Comparison of ENCODE assay signal across 1 cellular context in genomic region chr6:11918021-11918738, GRCh38.
TF ChIP-seq lines count a peak whose summit lies in the region.

No MANE protein-coding gene starts in this region.

TF ChIP-seq in HEK293, 187 proteins besides CTCF, POLR2A, EP300 and RAD21 (continued from another document and continues in another):
- no peak for TF ChIP-seq ZBTB49 (tag by site-specific recombination; IDR thresholded peaks at IDR 0.05; ENCODE audit: low read depth)
- peak; percentile 75 for TF ChIP-seq ZNF366 (tag by site-specific recombination; conservative IDR thresholded peaks at IDR 0.05)
- no peak for TF ChIP-seq KLF7 (tag by site-specific recombination; IDR thresholded peaks at IDR 0.05; ENCODE audit: borderline replicate concordance)
- no peak for TF ChIP-seq ZNF211 (tag by site-specific recombination; IDR thresholded peaks at IDR 0.05; ENCODE audit: low read depth)
- peak; percentile 77; the same call in 1 of the 2 replicates for TF ChIP-seq ZNF692 (tag by site-specific recombination; IDR thresholded peaks at IDR 0.05)
- TF ChIP-seq ZNF624 (tag by site-specific recombination; IDR thresholded peaks at IDR 0.05) = no peak
- no peak for TF ChIP-seq SP2 (tag by site-specific recombination; IDR thresholded peaks at IDR 0.05)
- TF ChIP-seq ZNF239 (tag by site-specific recombination; IDR thresholded peaks at IDR 0.05) = no peak
- TF ChIP-seq ZNF701 (tag by site-specific recombination; IDR thresholded peaks at IDR 0.05) = no peak
- 0 out of 2 replicates have a peak, but pooled peaks have one; percentile 28 for TF ChIP-seq ZNF24 (tag by site-specific recombination; IDR thresholded peaks at IDR 0.05)
- TF ChIP-seq HIC1 (tag by site-specific recombination; IDR thresholded peaks at IDR 0.05) = 0 out of 2 replicates have a peak, but pooled peaks have one; percentile 37
- no peak for TF ChIP-seq REPIN1 (tag by site-specific recombination; IDR thresholded peaks at IDR 0.05; ENCODE audit: low read depth)
- no peak for TF ChIP-seq ZNF138 (tag by site-specific recombination; IDR thresholded peaks at IDR 0.05; ENCODE audit: borderline replicate concordance)
- TF ChIP-seq ZNF555 (tag by site-specific recombination; conservative IDR thresholded peaks at IDR 0.05) = no peak
- TF ChIP-seq AEBP2 (tag by site-specific recombination; IDR thresholded peaks at IDR 0.05; ENCODE audit: borderline replicate concordance) = no peak
- TF ChIP-seq BCL11B (tag by site-specific recombination; IDR thresholded peaks at IDR 0.05; ENCODE audit: low read depth) = no peak
- no peak for TF ChIP-seq ZNF350 (tag by site-specific recombination; IDR thresholded peaks at IDR 0.05)
- no peak for TF ChIP-seq ZNF175 (tag by site-specific recombination; IDR thresholded peaks at IDR 0.05)
- TF ChIP-seq ZNF362 (tag by site-specific recombination; IDR thresholded peaks at IDR 0.05) = no peak
- 0 out of 2 replicates have a peak, but pooled peaks have one; percentile 15 for TF ChIP-seq PRDM1 (tag by site-specific recombination; IDR thresholded peaks at IDR 0.05)
- peak; percentile 57 for TF ChIP-seq ZNF843 (tag by site-specific recombination; IDR thresholded peaks at IDR 0.05)
- TF ChIP-seq PBX3 (CRISPR knock-in tag; IDR thresholded peaks at IDR 0.05) = no peak
- no peak for TF ChIP-seq ZNF433 (tag by site-specific recombination; IDR thresholded peaks at IDR 0.05; ENCODE audit: low read depth)
- TF ChIP-seq ZNF488 (tag by site-specific recombination; IDR thresholded peaks at IDR 0.05) = no peak
- no peak for TF ChIP-seq ZNF26 (tag by site-specific recombination; IDR thresholded peaks at IDR 0.05)
- no peak for TF ChIP-seq ZNF785 (tag by site-specific recombination; IDR thresholded peaks at IDR 0.05)
- no peak for TF ChIP-seq YY2 (tag by site-specific recombination; IDR thresholded peaks at IDR 0.05)
- no peak for TF ChIP-seq ZNF600 (tag by site-specific recombination; IDR thresholded peaks at IDR 0.05)
- TF ChIP-seq HOXC10 (CRISPR knock-in tag; IDR thresholded peaks at IDR 0.05) = no peak
- TF ChIP-seq ZNF19 (tag by site-specific recombination; IDR thresholded peaks at IDR 0.05; ENCODE audit: low read depth) = no peak
- no peak for TF ChIP-seq ZNF776 (tag by site-specific recombination; IDR thresholded peaks at IDR 0.05; ENCODE audit: borderline replicate concordance)
- TF ChIP-seq MYNN (tag by site-specific recombination; IDR thresholded peaks at IDR 0.05; ENCODE audit: borderline replicate concordance) = peak; percentile 91
- TF ChIP-seq ZNF121 (tag by site-specific recombination; IDR thresholded peaks at IDR 0.05) = no peak
- TF ChIP-seq GLI2 (tag by site-specific recombination; IDR thresholded peaks at IDR 0.05; ENCODE audit: borderline replicate concordance, low read depth) = no peak
- peak; percentile 70 for TF ChIP-seq ZBTB21 (tag by site-specific recombination; IDR thresholded peaks at IDR 0.05)
- no peak for TF ChIP-seq ZNF658 (tag by site-specific recombination; IDR thresholded peaks at IDR 0.05)
- TF ChIP-seq OSR2 (tag by site-specific recombination; IDR thresholded peaks at IDR 0.05) = peak; percentile 74
- TF ChIP-seq SP7 (tag by site-specific recombination; IDR thresholded peaks at IDR 0.05) = peak; percentile 88
- no peak for TF ChIP-seq ZNF404 (tag by site-specific recombination; IDR thresholded peaks at IDR 0.05)
- TF ChIP-seq GLIS2 (tag by site-specific recombination; IDR thresholded peaks at IDR 0.05) = no peak
- TF ChIP-seq MZF1 (tag by site-specific recombination; IDR thresholded peaks at IDR 0.05; ENCODE audit: borderline replicate concordance) = no peak
- TF ChIP-seq ZNF155 (tag by site-specific recombination; IDR thresholded peaks at IDR 0.05) = no peak
- no peak for TF ChIP-seq ZSCAN23 (tag by site-specific recombination; IDR thresholded peaks at IDR 0.05)
- no peak for TF ChIP-seq KLF9 (tag by site-specific recombination; IDR thresholded peaks at IDR 0.05; ENCODE audit: low read depth)
- no peak for TF ChIP-seq ZIC2 (tag by site-specific recombination; IDR thresholded peaks at IDR 0.05)
- TF ChIP-seq ZNF248 (tag by site-specific recombination; IDR thresholded peaks at IDR 0.05) = no peak
- TF ChIP-seq ZNF558 (tag by site-specific recombination; IDR thresholded peaks at IDR 0.05) = no peak
- no peak for TF ChIP-seq ZNF791 (tag by site-specific recombination; IDR thresholded peaks at IDR 0.05)
- no peak for TF ChIP-seq ZNF670 (tag by site-specific recombination; IDR thresholded peaks at IDR 0.05; ENCODE audit: low read depth)
- no peak for TF ChIP-seq ZBTB26 (tag by site-specific recombination; optimal IDR thresholded peaks at IDR 0.05)
- TF ChIP-seq ZBTB10 (tag by site-specific recombination; IDR thresholded peaks at IDR 0.05) = no peak
